In the genomic region with DNA sequence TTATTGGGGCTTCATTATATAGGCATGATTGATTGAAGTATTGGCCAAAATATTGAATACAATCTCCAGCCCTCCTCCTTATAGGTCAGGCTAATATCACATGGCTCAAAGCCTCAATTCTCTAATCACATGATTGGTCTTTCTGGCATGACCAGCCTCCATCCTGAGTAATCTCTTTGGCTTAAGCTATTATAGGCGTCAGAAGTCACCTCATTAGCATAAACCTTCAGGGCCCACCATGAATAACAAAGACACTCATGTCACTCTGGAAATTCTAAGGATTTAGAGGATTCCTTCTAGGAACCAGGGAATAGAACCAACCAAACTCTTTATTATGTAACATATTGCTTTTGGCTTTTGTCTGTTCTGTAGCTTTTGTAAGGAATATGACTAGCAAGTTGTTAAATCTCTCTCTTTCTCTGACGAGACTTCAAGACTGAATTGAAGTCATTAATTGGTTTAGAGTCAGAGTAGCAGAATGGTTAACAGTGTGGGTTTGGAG, we compare ENCODE assay signal across 23 cellular contexts.
"Had no signal": no experiment of that assay in that cellular context is flagged by ENCODE, and none has a peak within 500 bp of the region (broad histone marks: within the 10 kb centered on the region; RNA-seq: fewer than 3 reads in every experiment).

No MANE protein-coding gene starts in this region.

- H3K4me1 Mint-ChIP-seq: naive thymus-derived CD8-positive, alpha-beta T cell; neural crest cell; stimulated activated effector memory CD8-positive, alpha-beta T cell treated with anti-CD3 and anti-CD28 coated beads, Interleukin-12 subunit alpha, Interleukin-12 subunit beta, amount 100 ng/mL, for 72 hours had no signal

- H3K9me3 ChIP-seq: colonic mucosa, esophagus squamous epithelium, mucosa of descending colon, ovary, suprapubic skin, thyroid gland had no signal

- ATAC-seq: left lobe of liver; mucosa of descending colon; naive thymus-derived CD8-positive, alpha-beta T cell; right cardiac atrium; stimulated activated effector memory CD8-positive, alpha-beta T cell treated with anti-CD3 and anti-CD28 coated beads, Interleukin-12 subunit alpha, Interleukin-12 subunit beta, amount 100 ng/mL, for 72 hours; stimulated activated naive CD8-positive, alpha-beta T cell treated with anti-CD3 and anti-CD28 coated beads, Interleukin-15, Interleukin-2, amounts not matched to agents 100 U/mL and 50 U/mL, for 24 hours had no signal

- H3K4me3 Mint-ChIP-seq: naive thymus-derived CD8-positive, alpha-beta T cell; neural crest cell; stimulated activated effector memory CD8-positive, alpha-beta T cell treated with anti-CD3 and anti-CD28 coated beads, Interleukin-12 subunit alpha, Interleukin-12 subunit beta, amount 100 ng/mL, for 72 hours; type B pancreatic cell had no signal

- H3K9me3 Mint-ChIP-seq: stimulated activated effector memory CD8-positive, alpha-beta T cell treated with anti-CD3 and anti-CD28 coated beads, Interleukin-12 subunit alpha, Interleukin-12 subunit beta, amount 100 ng/mL, for 72 hours had no signal

- H3K36me3 ChIP-seq: colonic mucosa, esophagus squamous epithelium, ovary, suprapubic skin, thyroid gland had no signal

- H3K4me3 ChIP-seq: colonic mucosa, esophagus squamous epithelium, mucosa of descending colon, ovary, smooth muscle cell, suprapubic skin, thyroid gland had no signal

- H3K27ac ChIP-seq: colonic mucosa, esophagus squamous epithelium, ovary, suprapubic skin, thyroid gland had no signal

- H3K36me3 Mint-ChIP-seq: stimulated activated effector memory CD8-positive, alpha-beta T cell treated with anti-CD3 and anti-CD28 coated beads, Interleukin-12 subunit alpha, Interleukin-12 subunit beta, amount 100 ng/mL, for 72 hours; type B pancreatic cell had no signal

- H3K27me3 Mint-ChIP-seq: naive thymus-derived CD8-positive, alpha-beta T cell; type B pancreatic cell had no signal

- DNase-seq: colonic mucosa; dermis blood vessel endothelial cell; esophagus squamous epithelium; foreskin fibroblast; head of caudate nucleus; hippocampal formation; islet precursor cell; mammary epithelial cell; mucosa of descending colon; naive thymus-derived CD8-positive, alpha-beta T cell; nucleus accumbens; ovary; right cardiac atrium; stimulated activated CD4-positive, alpha-beta T cell treated with anti-CD3 and anti-CD28 coated beads, Interleukin-4, amount 100 ng/mL, for 1 hour; stimulated activated CD8-positive, alpha-beta memory T cell treated with anti-CD3 and anti-CD28 coated beads, Interleukin-4, amount 100 ng/mL, for 48 hours; stimulated activated naive CD8-positive, alpha-beta T cell treated with anti-CD3 and anti-CD28 coated beads, Interleukin-15, Interleukin-2, amounts not matched to agents 100 U/mL and 50 U/mL, for 24 hours; thyroid gland had no signal

- H3K4me2 ChIP-seq: smooth muscle cell had no signal

- H3K27ac Mint-ChIP-seq: naive thymus-derived CD8-positive, alpha-beta T cell; stimulated activated effector memory CD8-positive, alpha-beta T cell treated with anti-CD3 and anti-CD28 coated beads, Interleukin-12 subunit alpha, Interleukin-12 subunit beta, amount 100 ng/mL, for 72 hours; type B pancreatic cell had no signal

- H3K27me3 ChIP-seq: colonic mucosa, ovary, suprapubic skin, thyroid gland had no signal

- H3K4me1 ChIP-seq: colonic mucosa, esophagus squamous epithelium, suprapubic skin had no signal
